Comparison of ENCODE assay signal across 11 cellular contexts in genomic region chr1:77680173-77680572, GRCh38. TPM values are rescaled to one million over a fixed set of nuclear protein-coding genes. Genes with fewer than 3 reads are reported as not detected.
DNase-seq lines count a peak whose midpoint lies in the region; ATAC-seq and TF ChIP-seq lines count a peak whose summit lies in the region.
"Had no signal": no experiment of that assay in that cellular context is flagged by ENCODE, and none has a peak within 500 bp of the region (broad histone marks: within the 10 kb centered on the region; RNA-seq: fewer than 3 reads in every experiment).

No MANE protein-coding gene starts in this region.

- peaks cover 54% of the 10 kb centered on the region for H4K20me1 ChIP-seq in hepatocyte (ENCODE audit: insufficient read depth, poor library complexity, severe bottlenecking)

- 73% methylated on average over 2 of the region's 2 CpGs for WGBS in hepatocyte (ENCODE audit: low lambda C conversion rate, missing lambda C conversion rate)

- H3K27me3 ChIP-seq in ACC112 (ENCODE audit: insufficient read depth, low read length) (no peaks in the 10 kb centered on the region), Panc1 (ENCODE audit: control insufficient read depth, insufficient read depth, low read length) (no peaks in the 10 kb centered on the region), hepatocyte (no peaks in the 10 kb centered on the region)
- H3K27me3 ChIP-seq: body of pancreas, right atrium auricular region had no signal

- H3K79me2 ChIP-seq in ACC112 (ENCODE audit: control insufficient read depth, insufficient read depth, low read length, unreplicated experiment) (peaks cover 72% of the 10 kb centered on the region), hepatocyte (peaks cover 70% of the 10 kb centered on the region)

- CTCF ChIA-PET in Panc1 (lab: Charles Lee): no interaction called here

- H3K36me3 ChIP-seq in ACC112 (ENCODE audit: insufficient read depth, low read length) (no peaks in the 10 kb centered on the region), Panc1 (ENCODE audit: control insufficient read depth, insufficient read depth, low read length) (no peaks in the 10 kb centered on the region; the same call in none of the 2 replicates), hepatocyte (replicated peaks; ENCODE audit: insufficient read depth, low read depth) (no peaks in the 10 kb centered on the region)
- H3K36me3 ChIP-seq: right atrium auricular region had no signal

- intact Hi-C loops in Panc1 (cut with micrococcal nuclease; ENCODE audit: unreplicated experiment): no loop called here

- peak overlapping the region; percentile 82 for H3K4me2 ChIP-seq in hepatocyte

- TF ChIP-seq CTCF in Panc1 (IDR thresholded peaks at IDR 0.05): no peak
- TF ChIP-seq CTCF in hepatocyte (IDR thresholded peaks at IDR 0.05; ENCODE audit: poor library complexity): no peak

- POLR2A ChIA-PET in Panc1 (lab: Charles Lee): no interaction called here

- in situ Hi-C loops in Panc1 (cut with HindIII; ENCODE audit: low pct_unique_long_range_greater_than_20kb, low sequenced_read_pairs): no loop called here

- ATAC-seq in Panc1 (no peak), HG03025 (IDR thresholded peaks at IDR 0.05; ENCODE audit: low FRiP score, unreplicated experiment) (no peak), HG02623 (IDR thresholded peaks at IDR 0.05; ENCODE audit: unreplicated experiment) (no peak)
- ATAC-seq in activated CD4-positive, CD25-positive, alpha-beta regulatory T cell treated with anti-CD3 and anti-CD28 coated beads, Interleukin-2, amount 50 U/mL, for 24 hours: no peak
- ATAC-seq: body of pancreas had no signal

- H3K27ac ChIP-seq in ACC112 (ENCODE audit: low read depth, low read length) (no peak overlapping the region), Panc1 (ENCODE audit: low read length) (peak overlapping the region; percentile 21; the same call in 1 of the 2 replicates), hepatocyte (no peak overlapping the region)
- H3K27ac ChIP-seq: body of pancreas, right atrium auricular region had no signal

- H2AFZ ChIP-seq in ACC112 (ENCODE audit: low read length, unreplicated experiment) (no peak overlapping the region), hepatocyte (no peak overlapping the region)

- BruUV-seq in Panc1 (replicated peaks; lab: Mats Ljungman, UMichigan): no TSS peak

- peak overlapping the region; percentile 51 for H3K4me3 ChIP-seq in ACC112 (ENCODE audit: low read depth, low read length)
- H3K4me3 ChIP-seq in Panc1 (ENCODE audit: low read depth in 2 of 2, low read length in 2 of 2): peak overlapping the region in 1 of 2 experiments; percentile 98; a peak in 1 of 4 replicates
- no peak overlapping the region for H3K4me3 ChIP-seq in hepatocyte
- H3K4me3 ChIP-seq: body of pancreas had no signal

- H3K4me1 ChIP-seq in ACC112 (ENCODE audit: control insufficient read depth, insufficient read depth, low read length, unreplicated experiment): peaks cover 29% of the 10 kb centered on the region
- H3K4me1 ChIP-seq in Panc1 (ENCODE audit: control insufficient read depth, insufficient read depth, low read length): peaks cover 31% of the 10 kb centered on the region
- H3K4me1 ChIP-seq in hepatocyte (ENCODE audit: insufficient read depth): peaks cover 25% of the 10 kb centered on the region

- DNase-seq in EH (ENCODE audit: low read depth) (peak; percentile 70), Panc1 (ENCODE audit: low read depth, low spot score) (no peak), hepatocyte (ENCODE audit: low spot score) (no peak), NCI-H2029 (lab: John Stamatoyannopoulos, UW) (no peak)
- DNase-seq: body of pancreas, NCI-H82 had no signal

- no peaks in the 10 kb centered on the region for H3K9me3 ChIP-seq in Panc1 (ENCODE audit: control insufficient read depth, insufficient read depth, low read depth, low read length)
- no peaks in the 10 kb centered on the region for H3K9me3 ChIP-seq in hepatocyte (ENCODE audit: low read depth)
- H3K9me3 ChIP-seq: body of pancreas, right atrium auricular region had no signal

- no peaks in the 10 kb centered on the region for H3K9me2 ChIP-seq in hepatocyte (replicated peaks; ENCODE audit: insufficient read depth)

RNA-seq across cellular contexts. Expression of gene ZZZ3, which starts 2.3 kb away (rescaled TPM):
- 52.6 TPM for total RNA-seq in Panc1 (2021; ENCODE audit: unreplicated experiment)
- polyA plus RNA-seq in Panc1 (2012; ENCODE audit: insufficient read length): 18.7 TPM
- 59.6 and 71.9 TPM in 2 replicates for total RNA-seq in hepatocyte
- 25.1 and 31.2 TPM in 2 replicates for polyA plus RNA-seq in hepatocyte
